Comparison of ENCODE assay signal across 8 cellular contexts in genomic region chr17:7436556-7437368, GRCh38. TPM values are rescaled to one million over a fixed set of nuclear protein-coding genes. Genes with fewer than 3 reads are reported as not detected.
DNase-seq lines count a peak whose midpoint lies in the region; ATAC-seq and TF ChIP-seq lines count a peak whose summit lies in the region.

No MANE protein-coding gene starts in this region.

- H3K36me3 Mint-ChIP-seq in activated CD4-positive, alpha-beta T cell treated with anti-CD3 and anti-CD28 coated beads for 36 hours (ENCODE audit: low read depth) = peaks cover 13% of the 10 kb centered on the region

- CTCF ChIA-PET in activated CD4-positive, alpha-beta T cell treated with anti-CD3 and anti-CD28 coated beads for 36 hours (lab: Charles Lee) = interaction anchor here (0.6 to 3.5 kb wide), 33 partner anchors 9 to 250 kb away, joined by 3 to 27 read pairs (median 4); partner anchors contain the start of genes ACAP1, CHRNB1, MPDU1 and NEURL4

- peaks cover 37% of the 10 kb centered on the region for H3K4me1 Mint-ChIP-seq in activated CD4-positive, alpha-beta T cell treated with anti-CD3 and anti-CD28 coated beads for 36 hours

- no peaks in the 10 kb centered on the region for H3K9me3 Mint-ChIP-seq in activated CD4-positive, alpha-beta T cell treated with anti-CD3 and anti-CD28 coated beads for 36 hours (ENCODE audit: low read depth)

- peaks cover 21% of the 10 kb centered on the region for H3K27me3 Mint-ChIP-seq in activated CD4-positive, alpha-beta T cell treated with anti-CD3 and anti-CD28 coated beads for 36 hours

- peak; percentile 30 for ATAC-seq in GM19455 (IDR thresholded peaks at IDR 0.05; ENCODE audit: unreplicated experiment)
- ATAC-seq in activated CD4-positive, alpha-beta T cell treated with anti-CD3 and anti-CD28 coated beads for 36 hours = peak; percentile 71
- no peak for ATAC-seq in HG02588 (IDR thresholded peaks at IDR 0.05; ENCODE audit: unreplicated experiment)

- peak overlapping the region; percentile 39 for H3K4me3 ChIP-seq in choroid plexus epithelial cell (ENCODE audit: low read depth, low read length)

- intact Hi-C loops in activated CD4-positive, alpha-beta T cell treated with anti-CD3 and anti-CD28 coated beads for 36 hours (cut with DNase I, micrococcal nuclease) = loop anchor here (1.0 to 5.0 kb wide), 7 partner anchors 43 to 784 kb away; partner anchors contain the start of genes C17orf100 (in 1 of the 2), KCTD11 (in 1 of the 2), MED31 (in 1 of the 2) and SENP3 (in 1 of the 2)

- H3K4me3 Mint-ChIP-seq in activated CD4-positive, alpha-beta T cell treated with anti-CD3 and anti-CD28 coated beads for 36 hours = peak overlapping the region; percentile 92

- DNase-seq in AG08395 (ENCODE audit: low spot score) (peak; percentile 81), NCI-H345 (lab: John Stamatoyannopoulos, UW) (peak; percentile 67), choroid plexus epithelial cell (ENCODE audit: low read depth) (peak; percentile 72), kidney tubule cell (ENCODE audit: low spot score) (peak; percentile 91)
- DNase-seq in activated CD4-positive, alpha-beta T cell treated with anti-CD3 and anti-CD28 coated beads for 36 hours = peak; percentile 92
- peak; percentile 64 to 81 for DNase-seq in stimulated activated CD4-positive, alpha-beta T cell treated with anti-CD3 and anti-CD28 coated beads, Interleukin-15, amount 100 ng/mL, for 48 hours (ENCODE audit: low read depth in 2 of 2)

- peak overlapping the region; percentile 92 for H3K27ac Mint-ChIP-seq in activated CD4-positive, alpha-beta T cell treated with anti-CD3 and anti-CD28 coated beads for 36 hours

- peak; percentile 47 for TF ChIP-seq CTCF in choroid plexus epithelial cell (conservative IDR thresholded peaks at IDR 0.05; ENCODE audit: low read depth, low read length)

- POLR2A ChIA-PET in activated CD4-positive, alpha-beta T cell treated with anti-CD3 and anti-CD28 coated beads for 36 hours (lab: Charles Lee) = interaction anchor here (0.5 to 3.1 kb wide), 9 partner anchors 33 to 250 kb away, joined by 3 to 13 read pairs (median 7); partner anchors contain the start of genes MPDU1, POLR2A, TMEM256 and TP53

RNA-seq across cellular contexts. Expression of gene TMEM102, which starts 1.5 kb away (rescaled TPM):
- total RNA-seq in activated CD4-positive, alpha-beta T cell treated with anti-CD3 and anti-CD28 coated beads for 36 hours = 10 to 100 TPM in 1 of 2 experiments, 1 to 10 TPM in 1; 8.7 to 10.7 TPM

RNA-seq across cellular contexts. Expression of gene FGF11, which starts 2.5 kb away (rescaled TPM):
- 10 to 100 TPM in 1 of 2 experiments, 1 to 10 TPM in 1; 6.9 to 10.6 TPM for total RNA-seq in activated CD4-positive, alpha-beta T cell treated with anti-CD3 and anti-CD28 coated beads for 36 hours

RNA-seq across cellular contexts. Expression of gene CHRNB1, which starts 8.1 kb away (rescaled TPM):
- total RNA-seq in activated CD4-positive, alpha-beta T cell treated with anti-CD3 and anti-CD28 coated beads for 36 hours = 1 to 10 TPM; 7.8 to 8.7 TPM

RNA-seq across cellular contexts. Expression of gene SPEM3, which starts 8.1 kb away (rescaled TPM):
- not detected for total RNA-seq in activated CD4-positive, alpha-beta T cell treated with anti-CD3 and anti-CD28 coated beads for 36 hours

RNA-seq across cellular contexts. Expression of gene SPEM2, which starts 11.3 kb away (rescaled TPM):
- not detected for total RNA-seq in activated CD4-positive, alpha-beta T cell treated with anti-CD3 and anti-CD28 coated beads for 36 hours
